ENCODE assay signal across 35 cellular contexts in the genomic region with DNA sequence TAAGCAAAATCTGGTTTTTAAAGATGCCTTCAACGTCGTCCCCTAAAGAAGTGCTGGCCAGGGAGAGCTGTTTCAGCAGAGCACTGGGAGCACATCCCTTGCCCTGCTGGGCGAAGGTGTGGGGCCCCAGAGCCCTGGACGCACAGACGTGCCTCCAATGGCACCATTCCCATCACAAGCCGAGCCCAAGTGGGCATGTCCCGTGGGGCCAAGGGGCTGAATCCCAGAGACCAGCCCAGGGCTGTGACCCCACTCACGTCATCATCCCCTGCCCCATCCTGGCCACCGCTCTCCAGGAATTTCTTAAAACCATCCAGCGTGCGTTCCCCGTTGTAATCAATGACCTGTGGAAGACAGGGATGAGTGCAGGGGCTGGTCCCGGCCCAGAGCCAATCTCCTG. TPM values are rescaled to one million over a fixed set of nuclear protein-coding genes. Genes with fewer than 3 reads are reported as not detected.
"Had no signal": no experiment of that assay in that cellular context is flagged by ENCODE, and none has a peak within 500 bp of the region (broad histone marks: within the 10 kb centered on the region; RNA-seq: fewer than 3 reads in every experiment).

No MANE protein-coding gene starts in this region.

- H3K4me3 ChIP-seq: colonic mucosa, dorsolateral prefrontal cortex, gastrocnemius medialis, left ventricle myocardium inferior, lung, skin epidermis, stomach, thyroid gland, upper lobe of right lung had no signal

- ATAC-seq: activated CD4-positive, CD25-positive, alpha-beta regulatory T cell treated with anti-CD3 and anti-CD28 coated beads, Interleukin-2, amount 50 U/mL, for 24 hours; activated CD8-positive, alpha-beta T cell treated with anti-CD3 and anti-CD28 coated beads for 36 hours; activated naive CD4-positive, alpha-beta T cell treated with anti-CD3 and anti-CD28 coated beads, Interleukin-2, amount 50 U/mL, for 72 hours; activated T-cell treated with anti-CD3 and anti-CD28 coated beads, Interleukin-2, amount 50 U/mL, for 4 hours; gastrocnemius medialis; sciatic nerve; stimulated activated memory B cell treated with anti-CD40 and anti-IgM and Interleukin-4, amounts not matched to agents 10 μg/mL and 1 μg/mL and 100 μg/mL, for 72 hours; upper lobe of right lung had no signal

- DNase-seq: activated CD4-positive, alpha-beta T cell treated with anti-CD3 and anti-CD28 coated beads, Interleukin-2, amount 10 ng/mL, durations not matched to agents 24 days and 14 days; activated CD8-positive, alpha-beta T cell treated with anti-CD3 and anti-CD28 coated beads for 36 hours; activated gamma-delta T cell treated with Interleukin-2 at 50 U/mL for 16 hours; activated T-cell treated with anti-CD3 and anti-CD28 coated beads, Interleukin-2, amount 50 U/mL, for 4 hours; anterior cingulate cortex; colonic mucosa; dorsolateral prefrontal cortex; effector memory CD4-positive, alpha-beta T cell; erythroblast; gastrocnemius medialis; glutamatergic neuron; islet precursor cell; left ventricle myocardium inferior; mesendoderm; stimulated activated CD4-positive, alpha-beta T cell treated with anti-CD3 and anti-CD28 coated beads, Interleukin-4, amount 100 ng/mL, for 4 hours; stimulated activated CD8-positive, alpha-beta memory T cell treated with anti-CD3 and anti-CD28 coated beads, Interleukin-4, amount 100 ng/mL, for 48 hours; stomach; SW 1271; T1000; thyroid gland; upper lobe of right lung; WERI-Rb-1 had no signal

- H3K27me3 Mint-ChIP-seq: activated CD4-positive, alpha-beta T cell treated with anti-CD3 and anti-CD28 coated beads, Interleukin-2, amount 10 ng/mL, durations not matched to agents 24 days and 14 days; activated CD8-positive, alpha-beta T cell treated with anti-CD3 and anti-CD28 coated beads for 36 hours; activated T-helper 17 cell treated with anti-CD3 and anti-CD28 coated beads, Interleukin-2, amount 50 U/mL, for 72 hours; natural killer cell treated with Interleukin-12 subunit alpha and Interleukin-12 subunit beta and Interleukin-15 and Interleukin-18, amount 100 ng/mL, for 72 hours; stimulated activated memory B cell treated with anti-CD40 and anti-IgM and Interleukin-4, amounts not matched to agents 10 μg/mL and 1 μg/mL and 100 μg/mL, for 72 hours had no signal

- H3K36me3 Mint-ChIP-seq: natural killer cell treated with Interleukin-12 subunit alpha and Interleukin-12 subunit beta and Interleukin-15 and Interleukin-18, amount 100 ng/mL, for 72 hours had no signal

- H3K27ac Mint-ChIP-seq: activated CD8-positive, alpha-beta T cell treated with anti-CD3 and anti-CD28 coated beads for 36 hours; activated naive CD4-positive, alpha-beta T cell treated with anti-CD3 and anti-CD28 coated beads, Interleukin-2, amount 50 U/mL, for 72 hours; activated T-helper 17 cell treated with anti-CD3 and anti-CD28 coated beads, Interleukin-2, amount 50 U/mL, for 72 hours; stimulated activated memory B cell treated with anti-CD40 and anti-IgM and Interleukin-4, amounts not matched to agents 10 μg/mL and 1 μg/mL and 100 μg/mL, for 72 hours; T-helper 1 cell treated with Interleukin-12 subunit alpha and Interleukin-12 subunit beta and Interleukin-4 antibody, amounts not matched to agents 30 μg/mL and 1 μg/mL, for 36 hours had no signal

- H3K4me1 ChIP-seq: colonic mucosa, thyroid gland, upper lobe of right lung had no signal

- H3K27me3 ChIP-seq: colonic mucosa, dorsolateral prefrontal cortex, gastrocnemius medialis, stomach, thyroid gland, upper lobe of right lung had no signal

- H3K27ac ChIP-seq: colonic mucosa, dorsolateral prefrontal cortex, left ventricle myocardium inferior, stomach, thyroid gland, upper lobe of right lung, WERI-Rb-1 had no signal

- H3K9me3 Mint-ChIP-seq: activated CD4-positive, alpha-beta T cell treated with anti-CD3 and anti-CD28 coated beads, Interleukin-2, amount 10 ng/mL, durations not matched to agents 24 days and 14 days; activated CD8-positive, alpha-beta T cell treated with anti-CD3 and anti-CD28 coated beads for 36 hours; activated naive CD4-positive, alpha-beta T cell treated with anti-CD3 and anti-CD28 coated beads, Interleukin-2, amount 50 U/mL, for 72 hours; activated T-cell treated with anti-CD3 and anti-CD28 coated beads, Interleukin-2, amount 50 U/mL, for 4 hours; activated T-helper 17 cell treated with anti-CD3 and anti-CD28 coated beads, Interleukin-2, amount 50 U/mL, for 72 hours; natural killer cell treated with Interleukin-12 subunit alpha and Interleukin-12 subunit beta and Interleukin-15 and Interleukin-18, amount 100 ng/mL, for 72 hours; stimulated activated memory B cell treated with anti-CD40 and anti-IgM and Interleukin-4, amounts not matched to agents 10 μg/mL and 1 μg/mL and 100 μg/mL, for 72 hours; T-helper 1 cell treated with Interleukin-12 subunit alpha and Interleukin-12 subunit beta and Interleukin-4 antibody, amounts not matched to agents 30 μg/mL and 1 μg/mL, for 36 hours had no signal

- H3K4me3 Mint-ChIP-seq: activated CD4-positive, alpha-beta T cell treated with anti-CD3 and anti-CD28 coated beads, Interleukin-2, amount 10 ng/mL, durations not matched to agents 24 days and 14 days; activated CD8-positive, alpha-beta T cell treated with anti-CD3 and anti-CD28 coated beads for 36 hours; activated T-cell treated with anti-CD3 and anti-CD28 coated beads, Interleukin-2, amount 50 U/mL, for 4 hours; activated T-helper 17 cell treated with anti-CD3 and anti-CD28 coated beads, Interleukin-2, amount 50 U/mL, for 72 hours; natural killer cell treated with Interleukin-12 subunit alpha and Interleukin-12 subunit beta and Interleukin-15 and Interleukin-18, amount 100 ng/mL, for 72 hours; T-helper 1 cell treated with Interleukin-12 subunit alpha and Interleukin-12 subunit beta and Interleukin-4 antibody, amounts not matched to agents 30 μg/mL and 1 μg/mL, for 36 hours had no signal

- H3K9me3 ChIP-seq: colonic mucosa, gastrocnemius medialis, left ventricle myocardium inferior, stomach, thyroid gland, upper lobe of right lung had no signal

- H3K4me1 Mint-ChIP-seq: activated CD4-positive, alpha-beta T cell treated with anti-CD3 and anti-CD28 coated beads, Interleukin-2, amount 10 ng/mL, durations not matched to agents 24 days and 14 days; activated T-helper 17 cell treated with anti-CD3 and anti-CD28 coated beads, Interleukin-2, amount 50 U/mL, for 72 hours; stimulated activated memory B cell treated with anti-CD40 and anti-IgM and Interleukin-4, amounts not matched to agents 10 μg/mL and 1 μg/mL and 100 μg/mL, for 72 hours had no signal

RNA-seq across cellular contexts. Expression of gene PPP1R27, which starts 10.0 kb away (rescaled TPM):
- total RNA-seq: activated CD4-positive, alpha-beta T cell treated with anti-CD3 and anti-CD28 coated beads, Interleukin-2, amount 10 ng/mL, durations not matched to agents 24 days and 14 days; activated CD8-positive, alpha-beta T cell treated with anti-CD3 and anti-CD28 coated beads for 36 hours; activated naive CD4-positive, alpha-beta T cell treated with anti-CD3 and anti-CD28 coated beads, Interleukin-2, amount 50 U/mL, for 72 hours; activated T-cell treated with anti-CD3 and anti-CD28 coated beads, Interleukin-2, amount 50 U/mL, for 4 hours; activated T-helper 17 cell treated with anti-CD3 and anti-CD28 coated beads, Interleukin-2, amount 50 U/mL, for 72 hours; colonic mucosa; lung; mononuclear cell; natural killer cell treated with Interleukin-12 subunit alpha and Interleukin-12 subunit beta and Interleukin-15 and Interleukin-18, amount 100 ng/mL, for 72 hours; osteoblast; posterior vena cava; renal cortical epithelial cell; sciatic nerve; stomach; thyroid gland; upper lobe of right lung had no signal

RNA-seq across cellular contexts. Expression of gene GCGR, which starts 40.9 kb away (rescaled TPM):
- total RNA-seq: activated CD4-positive, alpha-beta T cell treated with anti-CD3 and anti-CD28 coated beads, Interleukin-2, amount 10 ng/mL, durations not matched to agents 24 days and 14 days; activated CD8-positive, alpha-beta T cell treated with anti-CD3 and anti-CD28 coated beads for 36 hours; activated naive CD4-positive, alpha-beta T cell treated with anti-CD3 and anti-CD28 coated beads, Interleukin-2, amount 50 U/mL, for 72 hours; activated T-cell treated with anti-CD3 and anti-CD28 coated beads, Interleukin-2, amount 50 U/mL, for 4 hours; colonic mucosa; left ventricle myocardium inferior; mononuclear cell; natural killer cell treated with Interleukin-12 subunit alpha and Interleukin-12 subunit beta and Interleukin-15 and Interleukin-18, amount 100 ng/mL, for 72 hours; posterior vena cava; renal cortical epithelial cell; thyroid gland; upper lobe of right lung had no signal
